Comparison of ENCODE assay signal across 16 cellular contexts in the genomic region with DNA sequence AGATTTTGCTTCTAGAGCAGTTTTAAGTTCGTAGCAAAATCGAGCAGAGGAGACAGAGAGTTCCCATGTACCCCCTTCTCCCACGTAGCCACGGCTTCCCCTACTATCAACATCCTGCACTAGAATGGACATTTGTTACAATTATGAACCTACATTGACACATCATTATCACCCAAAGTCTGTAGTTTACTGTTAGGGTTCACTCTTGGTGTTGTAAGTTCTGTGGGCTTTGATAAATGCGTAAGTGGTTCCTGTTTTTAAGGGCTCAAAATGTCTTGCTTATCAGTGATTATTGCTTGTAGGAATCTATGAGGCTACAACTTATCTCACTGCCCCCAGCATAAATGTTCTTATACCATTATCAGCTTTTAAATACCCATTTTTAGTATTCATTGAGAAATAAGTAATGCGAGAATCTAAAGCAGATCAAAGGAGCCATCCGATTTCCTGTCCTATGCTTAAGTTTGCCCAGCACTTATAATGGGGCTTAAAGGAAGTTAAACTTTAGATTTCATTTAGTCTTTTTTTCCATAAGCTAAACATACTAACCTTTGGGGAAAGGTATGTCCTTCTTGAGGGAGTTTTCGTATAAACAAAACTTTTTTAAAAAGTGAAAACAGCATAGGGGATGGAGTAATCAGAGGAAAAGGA.
A peak's percentile ranks its signal among the peaks of the same experiment; 100 is the strongest.
DNase-seq lines count a peak whose midpoint lies in the region; ATAC-seq and TF ChIP-seq lines count a peak whose summit lies in the region.
"Had no signal": no experiment of that assay in that cellular context is flagged by ENCODE, and none has a peak within 500 bp of the region (broad histone marks: within the 10 kb centered on the region; RNA-seq: fewer than 3 reads in every experiment).

No MANE protein-coding gene starts in this region.

- CTCF ChIA-PET in activated naive CD4-positive, alpha-beta T cell treated with anti-CD3 and anti-CD28 coated beads, Interleukin-2, amount 10 ng/mL, durations not matched to agents 7 days and 5 days (lab: Charles Lee) = interaction anchor here (1.0 to 1.1 kb wide), 2 partner anchors 10 to 50 kb away, joined by 3 read pairs; a partner anchor contains a TSS

- no peaks in the 10 kb centered on the region for H3K9me3 Mint-ChIP-seq in activated naive CD4-positive, alpha-beta T cell treated with anti-CD3 and anti-CD28 coated beads, Interleukin-2, amount 10 ng/mL, durations not matched to agents 7 days and 5 days
- no peaks in the 10 kb centered on the region for H3K9me3 Mint-ChIP-seq in endothelial cell (ENCODE audit: unreplicated experiment)

- no peaks in the 10 kb centered on the region for H3K27me3 Mint-ChIP-seq in activated naive CD4-positive, alpha-beta T cell treated with anti-CD3 and anti-CD28 coated beads, Interleukin-2, amount 10 ng/mL, durations not matched to agents 7 days and 5 days
- H3K27me3 Mint-ChIP-seq in T-helper 17 cell (no peaks in the 10 kb centered on the region), endothelial cell (ENCODE audit: unreplicated experiment) (peaks cover 1% of the 10 kb centered on the region)

- peak overlapping the region; percentile 76 for H3K27ac Mint-ChIP-seq in activated naive CD4-positive, alpha-beta T cell treated with anti-CD3 and anti-CD28 coated beads, Interleukin-2, amount 10 ng/mL, durations not matched to agents 7 days and 5 days
- H3K27ac Mint-ChIP-seq in T-helper 17 cell (peak overlapping the region; percentile 85), endothelial cell (ENCODE audit: unreplicated experiment) (peak overlapping the region; percentile 42)

- H3K36me3 Mint-ChIP-seq in activated naive CD4-positive, alpha-beta T cell treated with anti-CD3 and anti-CD28 coated beads, Interleukin-2, amount 10 ng/mL, durations not matched to agents 7 days and 5 days = peaks cover 53% of the 10 kb centered on the region
- peaks cover 2% of the 10 kb centered on the region for H3K36me3 Mint-ChIP-seq in T-helper 17 cell (ENCODE audit: low read depth)
- no peaks in the 10 kb centered on the region for H3K36me3 Mint-ChIP-seq in endothelial cell (ENCODE audit: low read depth, unreplicated experiment)

- H3K4me1 Mint-ChIP-seq in activated naive CD4-positive, alpha-beta T cell treated with anti-CD3 and anti-CD28 coated beads, Interleukin-2, amount 10 ng/mL, durations not matched to agents 7 days and 5 days = peaks cover 69% of the 10 kb centered on the region
- H3K4me1 Mint-ChIP-seq in T-helper 17 cell (peaks cover 42% of the 10 kb centered on the region), endothelial cell (ENCODE audit: unreplicated experiment) (peaks cover 18% of the 10 kb centered on the region)

- no peaks in the 10 kb centered on the region for H3K9me3 ChIP-seq in T-helper 17 cell (ENCODE audit: control insufficient read depth, low read length, poor library complexity, severe bottlenecking)
- H3K9me3 ChIP-seq: lower lobe of right lung had no signal

- ATAC-seq in T-helper 17 cell = peak; percentile 59
- no peak for ATAC-seq in HG02938 (IDR thresholded peaks at IDR 0.05; ENCODE audit: unreplicated experiment)

- H3K4me3 Mint-ChIP-seq in activated naive CD4-positive, alpha-beta T cell treated with anti-CD3 and anti-CD28 coated beads, Interleukin-2, amount 10 ng/mL, durations not matched to agents 7 days and 5 days = no peak overlapping the region
- H3K4me3 Mint-ChIP-seq in T-helper 17 cell (peak overlapping the region; percentile 69), endothelial cell (ENCODE audit: unreplicated experiment) (no peak overlapping the region)

- TF ChIP-seq CTCF in endothelial cell (IDR thresholded peaks at IDR 0.05; ENCODE audit: unreplicated experiment) = no peak

- no peak for DNase-seq in activated naive CD4-positive, alpha-beta T cell treated with anti-CD3 and anti-CD28 coated beads, Interleukin-2, amount 10 ng/mL, durations not matched to agents 7 days and 5 days
- DNase-seq in activated naive CD4-positive, alpha-beta T cell (lab: John Stamatoyannopoulos, UW) = no peak
- no peak for DNase-seq in T-helper 17 cell
- no peak for DNase-seq in endothelial cell (ENCODE audit: low spot score)
- DNase-seq in activated effector memory CD4-positive, alpha-beta T cell treated with Interleukin-2 at 50 U/mL for 16 hours = no peak
- no peak for DNase-seq in Ammon's horn (ENCODE audit: low spot score)
- no peak for DNase-seq in occipital lobe (lab: John Stamatoyannopoulos, UW)
- DNase-seq: caudate nucleus; KG1; lower lobe of right lung; NCI-H2029; NCI-H774; SHP77; stimulated activated CD4-positive, alpha-beta T cell treated with anti-CD3 and anti-CD28 coated beads, Interleukin-12 subunit alpha, Interleukin-12 subunit beta, amount 100 ng/mL, for 4 hours; trophoblast cell had no signal
